ENCODE assay signal across 12 cellular contexts in genomic region chr3:119639494-119640350, GRCh38. TPM values are rescaled to one million over a fixed set of nuclear protein-coding genes. Genes with fewer than 3 reads are reported as not detected.
DNase-seq lines count a peak whose midpoint lies in the region; ATAC-seq, FAIRE-seq and TF ChIP-seq lines count a peak whose summit lies in the region.
"Had no signal": no experiment of that assay in that cellular context is flagged by ENCODE, and none has a peak within 500 bp of the region (broad histone marks: within the 10 kb centered on the region; RNA-seq: fewer than 3 reads in every experiment).

No MANE protein-coding gene starts in this region.

- H3K9me3 ChIP-seq in keratinocyte (ENCODE audit: control insufficient read depth, low read depth, low read length) (no peaks in the 10 kb centered on the region), upper lobe of right lung (no peaks in the 10 kb centered on the region)
- H3K9me3 ChIP-seq: pancreas had no signal

- peaks cover 33% of the 10 kb centered on the region for H3K4me1 ChIP-seq in keratinocyte (ENCODE audit: control insufficient read depth, extremely low read depth, insufficient read depth, low read length)
- peaks cover 37% of the 10 kb centered on the region for H3K4me1 ChIP-seq in upper lobe of right lung
- H3K4me1 ChIP-seq: pancreas had no signal

- POLR2A ChIA-PET in activated CD4-positive, alpha-beta memory T cell treated with anti-CD3 and anti-CD28 coated beads for 36 hours (lab: Charles Lee): no interaction called here

- intact Hi-C loops in activated CD4-positive, alpha-beta memory T cell treated with anti-CD3 and anti-CD28 coated beads for 36 hours (cut with micrococcal nuclease): loop anchor here (1.0 to 2.0 kb wide), 11 partner anchors 38 to 455 kb away; partner anchors contain the start of genes COX17, GSK3B, POGLUT1 and TMEM39A
- intact Hi-C loops in upper lobe of right lung (cut with DNase I): no loop called here

- CTCF ChIA-PET in activated CD4-positive, alpha-beta memory T cell treated with anti-CD3 and anti-CD28 coated beads for 36 hours (lab: Charles Lee): interaction anchor here (1.6 kb wide), 1 partner anchor 176 kb away, joined by 4 read pairs; the partner anchor contains the start of gene TMEM39A

- peaks cover 23% of the 10 kb centered on the region for H3K36me3 Mint-ChIP-seq in activated CD4-positive, alpha-beta memory T cell treated with anti-CD3 and anti-CD28 coated beads for 36 hours

- TF ChIP-seq CTCF in keratinocyte (optimal IDR thresholded peaks at IDR 0.05 in 1 of 3, IDR thresholded peaks at IDR 0.05 in 1 of 3, conservative IDR thresholded peaks at IDR 0.05 in 1 of 3; ENCODE audit: extremely low read depth in 1 of 3, insufficient read depth in 2 of 3, low read length in 3 of 3) (no peak), upper lobe of right lung (IDR thresholded peaks at IDR 0.05) (no peak)

- no peaks in the 10 kb centered on the region for H4K20me1 ChIP-seq in keratinocyte (ENCODE audit: control insufficient read depth, extremely low read depth, insufficient read depth, low read length)

- H3K4me3 Mint-ChIP-seq in activated CD4-positive, alpha-beta memory T cell treated with anti-CD3 and anti-CD28 coated beads for 36 hours: no peak overlapping the region
- H3K4me3 Mint-ChIP-seq: CD4-positive, alpha-beta T cell had no signal

- FAIRE-seq in keratinocyte (lab: Jason Lieb, UNC): no peak
- FAIRE-seq: pancreas had no signal

- peaks cover 4% of the 10 kb centered on the region for H3K9me3 Mint-ChIP-seq in activated CD4-positive, alpha-beta memory T cell treated with anti-CD3 and anti-CD28 coated beads for 36 hours
- H3K9me3 Mint-ChIP-seq: CD4-positive, alpha-beta T cell had no signal

- peak overlapping the region; percentile 92 for H3K27ac Mint-ChIP-seq in activated CD4-positive, alpha-beta memory T cell treated with anti-CD3 and anti-CD28 coated beads for 36 hours

- peaks cover 57% of the 10 kb centered on the region for H3K4me1 Mint-ChIP-seq in activated CD4-positive, alpha-beta memory T cell treated with anti-CD3 and anti-CD28 coated beads for 36 hours (ENCODE audit: low read depth)

- no peaks in the 10 kb centered on the region for H3K79me2 ChIP-seq in keratinocyte (ENCODE audit: control insufficient read depth, insufficient read depth, low read length)

- H3K36me3 ChIP-seq in keratinocyte (ENCODE audit: control insufficient read depth in 2 of 2, extremely low read depth in 1 of 2, insufficient read depth in 2 of 2, low read length in 2 of 2) (no peaks in the 10 kb centered on the region), upper lobe of right lung (no peaks in the 10 kb centered on the region)
- H3K36me3 ChIP-seq: pancreas had no signal

- ATAC-seq in upper lobe of right lung: no peak
- ATAC-seq in GM21390 (IDR thresholded peaks at IDR 0.05; ENCODE audit: unreplicated experiment): no peak

- H3K9me1 ChIP-seq in keratinocyte (ENCODE audit: control insufficient read depth, extremely low read depth, insufficient read depth, low read length): no peaks in the 10 kb centered on the region

- dilution Hi-C loops in keratinocyte (cut with MboI; ENCODE audit: extremely low pct_ligation_motif_present, low sequenced_read_pairs): no loop called here

- H3K27me3 Mint-ChIP-seq in activated CD4-positive, alpha-beta memory T cell treated with anti-CD3 and anti-CD28 coated beads for 36 hours: no peaks in the 10 kb centered on the region
- H3K27me3 Mint-ChIP-seq: CD4-positive, alpha-beta T cell had no signal

- H3K4me3 ChIP-seq in keratinocyte (ENCODE audit: control insufficient read depth in 2 of 3, extremely low read depth in 1 of 3, insufficient read depth in 2 of 3, low read depth in 1 of 3, low read length in 3 of 3): no peak overlapping the region
- H3K4me3 ChIP-seq in upper lobe of right lung: no peak overlapping the region
- H3K4me3 ChIP-seq: pancreas had no signal

- peak; percentile 27 for DNase-seq in stimulated activated CD4-positive, alpha-beta T cell treated with anti-CD3 and anti-CD28 coated beads, Interleukin-15, amount 100 ng/mL, for 24 hours
- DNase-seq in stimulated activated CD4-positive, alpha-beta T cell treated with anti-CD3 and anti-CD28 coated beads, Interleukin-2, amount 100 ng/mL, for 24 hours: no peak
- DNase-seq in activated CD4-positive, alpha-beta memory T cell treated with anti-CD3 and anti-CD28 coated beads for 36 hours: peak; percentile 45
- DNase-seq in keratinocyte (ENCODE audit: low read depth, low spot score): no peak
- DNase-seq in upper lobe of right lung: no peak
- DNase-seq in NCI-H526 (lab: John Stamatoyannopoulos, UW): no peak
- DNase-seq in NCI-H187 treated with DMSO at 0.1 percent for 48 hours (lab: John Stamatoyannopoulos, UW): no peak
- DNase-seq: CD4-positive, alpha-beta T cell; NCI-H1436; pancreas had no signal

- peak overlapping the region; percentile 28 for H3K27ac ChIP-seq in keratinocyte (ENCODE audit: control insufficient read depth, insufficient read depth, low read length)
- peak overlapping the region; percentile 86 for H3K27ac ChIP-seq in upper lobe of right lung

- no peak overlapping the region for H3K9ac ChIP-seq in keratinocyte (ENCODE audit: control insufficient read depth, extremely low read depth, insufficient read depth, low read length)

- H3K27me3 ChIP-seq in keratinocyte (ENCODE audit: control insufficient read depth, extremely low read depth, insufficient read depth, low read length) (no peaks in the 10 kb centered on the region), upper lobe of right lung (no peaks in the 10 kb centered on the region)
- H3K27me3 ChIP-seq: pancreas had no signal

- H3K4me2 ChIP-seq in keratinocyte (ENCODE audit: control insufficient read depth, extremely low read depth, insufficient read depth, low read depth, low read length): peak overlapping the region; percentile 24

- H2AFZ ChIP-seq in keratinocyte (ENCODE audit: control insufficient read depth, low read length): no peak overlapping the region

RNA-seq across cellular contexts. Expression of gene POPDC2, which starts 20.7 kb away (rescaled TPM):
- total RNA-seq in activated CD4-positive, alpha-beta memory T cell treated with anti-CD3 and anti-CD28 coated beads for 36 hours: 1 to 10 TPM; 2.1 to 2.3 TPM
- polyA plus RNA-seq in keratinocyte: 0.48 to 1.3 TPM (median 0.87 TPM) in 3 replicates
- 0.99 TPM for polyA plus RNA-seq in keratinocyte (2011; ENCODE audit: low read depth)
- 0.44 and 0.62 TPM in 2 replicates for polyA plus RNA-seq in keratinocyte (2011; cell fraction: cytosol; rRNA removed)
- polyA plus RNA-seq in keratinocyte (2011; cell fraction: nucleus; rRNA removed): 2.8 and 3.2 TPM in 2 replicates
- 0.36 and 0.56 TPM in 2 replicates for polyA plus RNA-seq in keratinocyte (2012; ENCODE audit: low replicate concordance)
- polyA minus RNA-seq in keratinocyte: 0.23 to 1.0 TPM (median 0.26 TPM) in 3 replicates
- polyA minus RNA-seq in keratinocyte (2011; cell fraction: cytosol; rRNA and poly(A)+ RNA removed): not detected
- 0.32 and 1.4 TPM in 2 replicates for polyA minus RNA-seq in keratinocyte (2011; cell fraction: nucleus; rRNA and poly(A)+ RNA removed)
- total RNA-seq in upper lobe of right lung: 2.7 TPM
- total RNA-seq: RPMI7951 had no signal

RNA-seq across cellular contexts. Expression of gene COX17, which starts 37.5 kb away (rescaled TPM):
- total RNA-seq in activated CD4-positive, alpha-beta memory T cell treated with anti-CD3 and anti-CD28 coated beads for 36 hours: 100 to 1,000 TPM; 108 to 112 TPM
- 35.1 to 40.6 TPM (median 40.0 TPM) in 3 replicates for polyA plus RNA-seq in keratinocyte
- 45.8 TPM for polyA plus RNA-seq in keratinocyte (2011; ENCODE audit: low read depth)
- polyA plus RNA-seq in keratinocyte (2011; cell fraction: cytosol; rRNA removed): 25.7 and 40.5 TPM in 2 replicates
- polyA plus RNA-seq in keratinocyte (2011; cell fraction: nucleus; rRNA removed): 11.4 and 14.0 TPM in 2 replicates
- polyA plus RNA-seq in keratinocyte (2012; ENCODE audit: low replicate concordance): 66.9 and 76.1 TPM in 2 replicates
- 10.2 to 14.3 TPM (median 10.7 TPM) in 3 replicates for polyA minus RNA-seq in keratinocyte
- polyA minus RNA-seq in keratinocyte (2011; cell fraction: cytosol; rRNA and poly(A)+ RNA removed): 16.3 TPM
- 4.0 and 5.2 TPM in 2 replicates for polyA minus RNA-seq in keratinocyte (2011; cell fraction: nucleus; rRNA and poly(A)+ RNA removed)
- 48.9 TPM for total RNA-seq in upper lobe of right lung

RNA-seq across cellular contexts. Expression of gene PLA1A, which starts 42.0 kb away (rescaled TPM):
- under 1 TPM; 0.31 to 0.34 TPM for total RNA-seq in activated CD4-positive, alpha-beta memory T cell treated with anti-CD3 and anti-CD28 coated beads for 36 hours
- polyA plus RNA-seq in keratinocyte: 0.08 TPM in 1 of 3 replicates, not detected in the others
- polyA plus RNA-seq in keratinocyte (2011; ENCODE audit: low read depth): not detected
- not detected in 2 replicates for polyA plus RNA-seq in keratinocyte (2011; cell fraction: cytosol; rRNA removed)
- not detected in 2 replicates for polyA plus RNA-seq in keratinocyte (2011; cell fraction: nucleus; rRNA removed)
- polyA plus RNA-seq in keratinocyte (2012; ENCODE audit: low replicate concordance): not detected in 2 replicates
- polyA minus RNA-seq in keratinocyte: not detected in 3 replicates
- not detected for polyA minus RNA-seq in keratinocyte (2011; cell fraction: cytosol; rRNA and poly(A)+ RNA removed)
- polyA minus RNA-seq in keratinocyte (2011; cell fraction: nucleus; rRNA and poly(A)+ RNA removed): not detected in 2 replicates
- total RNA-seq in upper lobe of right lung: 37.6 TPM
- total RNA-seq: CD4-positive, alpha-beta T cell; RPMI7951 had no signal

Comparison
In these comparisons a context has a peak if more than half of its experiments do, and no peak if none do; other contexts are left out.
1. DNase-seq: peak in stimulated activated CD4-positive, alpha-beta T cell treated with anti-CD3 and anti-CD28 coated beads, Interleukin-15, amount 100 ng/mL, for 24 hours (single experiment) and activated CD4-positive, alpha-beta memory T cell treated with anti-CD3 and anti-CD28 coated beads for 36 hours (single experiment); none in stimulated activated CD4-positive, alpha-beta T cell treated with anti-CD3 and anti-CD28 coated beads, Interleukin-2, amount 100 ng/mL, for 24 hours (0 of 2), keratinocyte (single experiment), upper lobe of right lung (single experiment), NCI-H526 (0 of 2) and NCI-H187 treated with DMSO at 0.1 percent for 48 hours (single experiment).
2. RNA of gene PLA1A, which starts 42.0 kb away (total RNA-seq): 37.6 TPM in upper lobe of right lung (single experiment); 0.31 to 0.34 TPM in activated CD4-positive, alpha-beta memory T cell treated with anti-CD3 and anti-CD28 coated beads for 36 hours; every median in the first group is over 10 times any median in the second.